2 cellular contexts compared by ENCODE assay signal in the genomic region with DNA sequence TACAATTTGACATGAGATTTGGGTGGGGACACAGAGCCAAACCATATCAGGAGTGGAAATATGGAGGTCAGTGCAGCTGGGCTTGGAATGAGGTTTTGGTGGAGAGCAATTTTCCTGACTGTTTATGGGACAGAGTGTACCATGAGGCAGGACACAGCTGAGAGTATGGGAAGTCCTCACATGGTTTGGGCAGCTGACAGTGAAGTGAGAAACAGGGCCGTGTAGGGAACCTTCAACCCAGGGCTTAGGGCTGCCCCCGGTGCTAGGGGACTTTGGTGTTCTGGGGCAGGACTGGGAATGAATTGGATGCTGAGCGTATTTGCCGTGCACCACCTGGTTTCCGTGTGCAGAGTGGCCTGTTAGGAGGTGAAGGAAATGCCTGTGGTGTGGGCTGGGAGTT.
TF ChIP-seq lines count a peak whose summit lies in the region.

No MANE protein-coding gene starts in this region.

TF ChIP-seq in liver, 16 proteins besides CTCF, POLR2A, EP300 and RAD21:
- no peak for TF ChIP-seq RXRA (IDR thresholded peaks at IDR 0.05)
- no peak for TF ChIP-seq TAF1 (conservative IDR thresholded peaks at IDR 0.05)
- no peak for TF ChIP-seq HNF4G (IDR thresholded peaks at IDR 0.05)
TF ChIP-seq in liver: peak in this region for 0.

TF ChIP-seq in HepG2, 621 proteins besides CTCF, POLR2A, EP300 and RAD21:
- TF ChIP-seq GFI1 (CRISPR knock-in tag; IDR thresholded peaks at IDR 0.05; ENCODE audit: borderline replicate concordance), result no peak
- no peak for TF ChIP-seq TOE1 (CRISPR knock-in tag; IDR thresholded peaks at IDR 0.05)
- TF ChIP-seq GTF3A (CRISPR knock-in tag; conservative IDR thresholded peaks at IDR 0.05), result no peak
- TF ChIP-seq HDAC1 (CRISPR knock-in tag; IDR thresholded peaks at IDR 0.05), result no peak
- TF ChIP-seq NFE2L2 (IDR thresholded peaks at IDR 0.05; ENCODE audit: low read length), result no peak
- TF ChIP-seq HNRNPH1 (optimal IDR thresholded peaks at IDR 0.05; ENCODE audit: low read depth, low read length), result no peak
- TF ChIP-seq, protein P1, sequence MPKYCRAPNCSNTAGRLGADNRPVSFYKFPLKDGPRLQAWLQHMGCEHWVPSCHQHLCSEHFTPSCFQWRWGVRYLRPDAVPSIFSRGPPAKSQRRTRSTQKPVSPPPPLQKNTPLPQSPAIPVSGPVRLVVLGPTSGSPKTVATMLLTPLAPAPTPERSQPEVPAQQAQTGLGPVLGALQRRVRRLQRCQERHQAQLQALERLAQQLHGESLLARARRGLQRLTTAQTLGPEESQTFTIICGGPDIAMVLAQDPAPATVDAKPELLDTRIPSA (CRISPR knock-in tag; IDR thresholded peaks at IDR 0.05; ENCODE audit: borderline replicate concordance), result no peak
- TF ChIP-seq PRMT3 (CRISPR knock-in tag; IDR thresholded peaks at IDR 0.05; ENCODE audit: borderline replicate concordance, low read depth), result no peak
- TF ChIP-seq, protein P2, sequence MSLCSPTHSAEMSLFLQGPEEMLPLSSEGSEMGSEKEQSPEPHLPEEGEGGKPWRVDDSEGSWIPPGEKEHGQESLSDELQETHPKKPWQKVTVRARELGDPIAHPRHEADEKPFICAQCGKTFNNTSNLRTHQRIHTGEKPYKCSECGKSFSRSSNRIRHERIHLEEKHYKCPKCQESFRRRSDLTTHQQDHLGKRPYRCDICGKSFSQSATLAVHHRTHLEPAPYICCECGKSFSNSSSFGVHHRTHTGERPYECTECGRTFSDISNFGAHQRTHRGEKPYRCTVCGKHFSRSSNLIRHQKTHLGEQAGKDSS (CRISPR knock-in tag; IDR thresholded peaks at IDR 0.05; ENCODE audit: borderline replicate concordance, low read depth), result no peak
- TF ChIP-seq ZNF274 (CRISPR knock-in tag; IDR thresholded peaks at IDR 0.05), result no peak
- no peak for TF ChIP-seq ZNF430 (CRISPR knock-in tag; IDR thresholded peaks at IDR 0.05)
- TF ChIP-seq DNMT3B (CRISPR knock-in tag; conservative IDR thresholded peaks at IDR 0.05), result no peak
- no peak for TF ChIP-seq KMT2B (CRISPR knock-in tag; IDR thresholded peaks at IDR 0.05)
- TF ChIP-seq ZNF777 (CRISPR knock-in tag; IDR thresholded peaks at IDR 0.05), result no peak
- no peak for TF ChIP-seq ZFP41 (CRISPR knock-in tag; IDR thresholded peaks at IDR 0.05; ENCODE audit: borderline replicate concordance)
- TF ChIP-seq XBP1 (CRISPR knock-in tag; IDR thresholded peaks at IDR 0.05), result no peak
- no peak for TF ChIP-seq HCFC1 (IDR thresholded peaks at IDR 0.05; ENCODE audit: low read depth, low read length)
TF ChIP-seq in HepG2: peak in this region for 0.
